In the genomic region with DNA sequence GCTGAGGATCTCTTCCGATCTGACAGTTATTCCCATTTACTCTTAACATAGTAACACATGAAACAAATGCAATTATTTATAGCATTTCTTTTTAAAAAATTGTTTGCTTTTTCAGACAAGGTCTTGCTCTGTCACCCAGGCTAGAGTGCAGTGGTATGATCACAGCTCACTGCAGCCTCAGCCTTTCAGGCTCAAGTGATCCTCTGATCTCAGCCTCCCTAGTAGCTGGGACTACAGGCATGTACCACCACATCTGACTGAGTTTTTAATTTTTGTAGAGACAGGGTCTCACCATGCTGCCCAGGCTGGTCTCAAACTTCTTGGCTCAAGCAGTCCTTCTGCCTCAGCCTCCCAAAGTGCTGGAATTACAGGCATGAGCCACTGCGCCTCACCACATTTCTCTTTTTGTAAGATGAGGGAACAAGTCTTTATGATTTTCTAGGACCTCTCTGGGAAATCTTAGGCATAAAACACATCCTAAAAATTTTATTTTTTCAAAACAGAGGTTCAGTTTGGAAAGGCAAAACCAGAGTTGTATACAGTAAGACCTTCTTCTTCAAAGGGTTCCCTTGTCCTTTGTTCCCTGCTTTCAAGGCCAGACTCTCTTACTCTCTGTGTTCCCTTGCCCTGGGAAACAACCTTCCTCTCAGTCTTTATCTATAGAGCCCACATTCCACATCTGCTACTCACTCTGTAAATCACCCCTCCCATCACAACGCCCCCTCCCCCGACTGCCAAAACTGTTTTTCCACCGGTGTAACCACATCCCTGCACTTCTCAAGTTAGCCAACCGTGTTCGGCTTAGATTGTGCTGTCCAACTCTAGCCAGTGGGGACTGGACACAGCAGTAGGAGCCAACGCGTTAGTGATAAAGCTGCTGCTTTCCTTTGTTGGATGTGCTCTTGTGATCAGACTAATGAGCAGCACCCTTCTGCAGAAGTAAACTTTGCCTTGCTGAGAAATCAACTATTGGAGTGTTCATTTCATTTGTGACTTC, we compare ENCODE assay signal across 1 cellular context.
TF ChIP-seq lines count a peak whose summit lies in the region.

No MANE protein-coding gene starts in this region.

TF ChIP-seq in HepG2, 621 proteins besides CTCF, POLR2A, EP300 and RAD21 (continued from another document):
- no peak for TF ChIP-seq REPIN1 (CRISPR knock-in tag; IDR thresholded peaks at IDR 0.05; ENCODE audit: borderline replicate concordance, low read depth)
- TF ChIP-seq, protein P1, sequence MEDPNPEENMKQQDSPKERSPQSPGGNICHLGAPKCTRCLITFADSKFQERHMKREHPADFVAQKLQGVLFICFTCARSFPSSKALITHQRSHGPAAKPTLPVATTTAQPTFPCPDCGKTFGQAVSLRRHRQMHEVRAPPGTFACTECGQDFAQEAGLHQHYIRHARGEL (CRISPR knock-in tag; IDR thresholded peaks at IDR 0.05) = no peak
- TF ChIP-seq, protein P2, sequence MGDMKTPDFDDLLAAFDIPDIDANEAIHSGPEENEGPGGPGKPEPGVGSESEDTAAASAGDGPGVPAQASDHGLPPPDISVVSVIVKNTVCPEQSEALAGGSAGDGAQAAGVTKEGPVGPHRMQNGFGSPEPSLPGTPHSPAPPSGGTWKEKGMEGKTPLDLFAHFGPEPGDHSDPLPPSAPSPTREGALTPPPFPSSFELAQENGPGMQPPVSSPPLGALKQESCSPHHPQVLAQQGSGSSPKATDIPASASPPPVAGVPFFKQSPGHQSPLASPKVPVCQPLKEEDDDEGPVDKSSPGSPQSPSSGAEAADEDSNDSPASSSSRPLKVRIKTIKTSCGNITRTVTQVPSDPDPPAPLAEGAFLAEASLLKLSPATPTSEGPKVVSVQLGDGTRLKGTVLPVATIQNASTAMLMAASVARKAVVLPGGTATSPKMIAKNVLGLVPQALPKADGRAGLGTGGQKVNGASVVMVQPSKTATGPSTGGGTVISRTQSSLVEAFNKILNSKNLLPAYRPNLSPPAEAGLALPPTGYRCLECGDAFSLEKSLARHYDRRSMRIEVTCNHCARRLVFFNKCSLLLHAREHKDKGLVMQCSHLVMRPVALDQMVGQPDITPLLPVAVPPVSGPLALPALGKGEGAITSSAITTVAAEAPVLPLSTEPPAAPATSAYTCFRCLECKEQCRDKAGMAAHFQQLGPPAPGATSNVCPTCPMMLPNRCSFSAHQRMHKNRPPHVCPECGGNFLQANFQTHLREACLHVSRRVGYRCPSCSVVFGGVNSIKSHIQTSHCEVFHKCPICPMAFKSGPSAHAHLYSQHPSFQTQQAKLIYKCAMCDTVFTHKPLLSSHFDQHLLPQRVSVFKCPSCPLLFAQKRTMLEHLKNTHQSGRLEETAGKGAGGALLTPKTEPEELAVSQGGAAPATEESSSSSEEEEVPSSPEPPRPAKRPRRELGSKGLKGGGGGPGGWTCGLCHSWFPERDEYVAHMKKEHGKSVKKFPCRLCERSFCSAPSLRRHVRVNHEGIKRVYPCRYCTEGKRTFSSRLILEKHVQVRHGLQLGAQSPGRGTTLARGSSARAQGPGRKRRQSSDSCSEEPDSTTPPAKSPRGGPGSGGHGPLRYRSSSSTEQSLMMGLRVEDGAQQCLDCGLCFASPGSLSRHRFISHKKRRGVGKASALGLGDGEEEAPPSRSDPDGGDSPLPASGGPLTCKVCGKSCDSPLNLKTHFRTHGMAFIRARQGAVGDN (CRISPR knock-in tag; IDR thresholded peaks at IDR 0.05) = no peak
- TF ChIP-seq, protein P3, sequence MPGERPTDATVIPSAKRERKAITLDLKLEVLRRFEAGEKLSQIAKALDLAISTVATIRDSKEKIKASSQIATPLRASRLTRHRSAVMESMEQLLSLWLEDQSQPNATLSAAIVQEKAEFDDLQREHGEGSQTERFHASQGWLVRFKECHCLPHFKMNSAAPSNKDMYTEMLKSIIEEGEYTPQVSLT (CRISPR knock-in tag; IDR thresholded peaks at IDR 0.05; ENCODE audit: borderline replicate concordance, low read depth) = no peak
- no peak for TF ChIP-seq NR2F6 (IDR thresholded peaks at IDR 0.05)
- no peak for TF ChIP-seq NR2F6 (CRISPR knock-in tag; IDR thresholded peaks at IDR 0.05)
- TF ChIP-seq ZNF557 (CRISPR knock-in tag; IDR thresholded peaks at IDR 0.05) = no peak
- no peak for TF ChIP-seq RFX5 (IDR thresholded peaks at IDR 0.05; ENCODE audit: low read depth, low read length)
- no peak for TF ChIP-seq ELF3 (CRISPR knock-in tag; IDR thresholded peaks at IDR 0.05)
- no peak for TF ChIP-seq ARNTL (CRISPR knock-in tag; IDR thresholded peaks at IDR 0.05)
- TF ChIP-seq ZNF577 (CRISPR knock-in tag; IDR thresholded peaks at IDR 0.05; ENCODE audit: borderline replicate concordance, low read depth) = no peak
- no peak for TF ChIP-seq ZNF772 (CRISPR knock-in tag; IDR thresholded peaks at IDR 0.05)
- TF ChIP-seq MXD4 (CRISPR knock-in tag; IDR thresholded peaks at IDR 0.05) = no peak
- TF ChIP-seq HOXA7 (CRISPR knock-in tag; IDR thresholded peaks at IDR 0.05) = no peak
- no peak for TF ChIP-seq PHF20 (CRISPR knock-in tag; IDR thresholded peaks at IDR 0.05)
- TF ChIP-seq, protein P4, sequence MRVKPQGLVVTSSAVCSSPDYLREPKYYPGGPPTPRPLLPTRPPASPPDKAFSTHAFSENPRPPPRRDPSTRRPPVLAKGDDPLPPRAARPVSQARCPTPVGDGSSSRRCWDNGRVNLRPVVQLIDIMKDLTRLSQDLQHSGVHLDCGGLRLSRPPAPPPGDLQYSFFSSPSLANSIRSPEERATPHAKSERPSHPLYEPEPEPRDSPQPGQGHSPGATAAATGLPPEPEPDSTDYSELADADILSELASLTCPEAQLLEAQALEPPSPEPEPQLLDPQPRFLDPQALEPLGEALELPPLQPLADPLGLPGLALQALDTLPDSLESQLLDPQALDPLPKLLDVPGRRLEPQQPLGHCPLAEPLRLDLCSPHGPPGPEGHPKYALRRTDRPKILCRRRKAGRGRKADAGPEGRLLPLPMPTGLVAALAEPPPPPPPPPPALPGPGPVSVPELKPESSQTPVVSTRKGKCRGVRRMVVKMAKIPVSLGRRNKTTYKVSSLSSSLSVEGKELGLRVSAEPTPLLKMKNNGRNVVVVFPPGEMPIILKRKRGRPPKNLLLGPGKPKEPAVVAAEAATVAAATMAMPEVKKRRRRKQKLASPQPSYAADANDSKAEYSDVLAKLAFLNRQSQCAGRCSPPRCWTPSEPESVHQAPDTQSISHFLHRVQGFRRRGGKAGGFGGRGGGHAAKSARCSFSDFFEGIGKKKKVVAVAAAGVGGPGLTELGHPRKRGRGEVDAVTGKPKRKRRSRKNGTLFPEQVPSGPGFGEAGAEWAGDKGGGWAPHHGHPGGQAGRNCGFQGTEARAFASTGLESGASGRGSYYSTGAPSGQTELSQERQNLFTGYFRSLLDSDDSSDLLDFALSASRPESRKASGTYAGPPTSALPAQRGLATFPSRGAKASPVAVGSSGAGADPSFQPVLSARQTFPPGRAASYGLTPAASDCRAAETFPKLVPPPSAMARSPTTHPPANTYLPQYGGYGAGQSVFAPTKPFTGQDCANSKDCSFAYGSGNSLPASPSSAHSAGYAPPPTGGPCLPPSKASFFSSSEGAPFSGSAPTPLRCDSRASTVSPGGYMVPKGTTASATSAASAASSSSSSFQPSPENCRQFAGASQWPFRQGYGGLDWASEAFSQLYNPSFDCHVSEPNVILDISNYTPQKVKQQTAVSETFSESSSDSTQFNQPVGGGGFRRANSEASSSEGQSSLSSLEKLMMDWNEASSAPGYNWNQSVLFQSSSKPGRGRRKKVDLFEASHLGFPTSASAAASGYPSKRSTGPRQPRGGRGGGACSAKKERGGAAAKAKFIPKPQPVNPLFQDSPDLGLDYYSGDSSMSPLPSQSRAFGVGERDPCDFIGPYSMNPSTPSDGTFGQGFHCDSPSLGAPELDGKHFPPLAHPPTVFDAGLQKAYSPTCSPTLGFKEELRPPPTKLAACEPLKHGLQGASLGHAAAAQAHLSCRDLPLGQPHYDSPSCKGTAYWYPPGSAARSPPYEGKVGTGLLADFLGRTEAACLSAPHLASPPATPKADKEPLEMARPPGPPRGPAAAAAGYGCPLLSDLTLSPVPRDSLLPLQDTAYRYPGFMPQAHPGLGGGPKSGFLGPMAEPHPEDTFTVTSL (CRISPR knock-in tag; IDR thresholded peaks at IDR 0.05; ENCODE audit: borderline replicate concordance) = peak; percentile 78; the same call in 1 of the 2 replicates
- TF ChIP-seq, protein P5, sequence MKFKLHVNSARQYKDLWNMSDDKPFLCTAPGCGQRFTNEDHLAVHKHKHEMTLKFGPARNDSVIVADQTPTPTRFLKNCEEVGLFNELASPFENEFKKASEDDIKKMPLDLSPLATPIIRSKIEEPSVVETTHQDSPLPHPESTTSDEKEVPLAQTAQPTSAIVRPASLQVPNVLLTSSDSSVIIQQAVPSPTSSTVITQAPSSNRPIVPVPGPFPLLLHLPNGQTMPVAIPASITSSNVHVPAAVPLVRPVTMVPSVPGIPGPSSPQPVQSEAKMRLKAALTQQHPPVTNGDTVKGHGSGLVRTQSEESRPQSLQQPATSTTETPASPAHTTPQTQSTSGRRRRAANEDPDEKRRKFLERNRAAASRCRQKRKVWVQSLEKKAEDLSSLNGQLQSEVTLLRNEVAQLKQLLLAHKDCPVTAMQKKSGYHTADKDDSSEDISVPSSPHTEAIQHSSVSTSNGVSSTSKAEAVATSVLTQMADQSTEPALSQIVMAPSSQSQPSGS (CRISPR knock-in tag; IDR thresholded peaks at IDR 0.05) = no peak
- TF ChIP-seq MLLT10 (CRISPR knock-in tag; IDR thresholded peaks at IDR 0.05) = no peak
- TF ChIP-seq GTF2F1 (IDR thresholded peaks at IDR 0.05; ENCODE audit: low read length) = no peak
- TF ChIP-seq KLF9 (CRISPR knock-in tag; IDR thresholded peaks at IDR 0.05; ENCODE audit: low read depth) = no peak
- no peak for TF ChIP-seq ZNF530 (CRISPR knock-in tag; IDR thresholded peaks at IDR 0.05; ENCODE audit: low read depth)
- TF ChIP-seq, protein P6, sequence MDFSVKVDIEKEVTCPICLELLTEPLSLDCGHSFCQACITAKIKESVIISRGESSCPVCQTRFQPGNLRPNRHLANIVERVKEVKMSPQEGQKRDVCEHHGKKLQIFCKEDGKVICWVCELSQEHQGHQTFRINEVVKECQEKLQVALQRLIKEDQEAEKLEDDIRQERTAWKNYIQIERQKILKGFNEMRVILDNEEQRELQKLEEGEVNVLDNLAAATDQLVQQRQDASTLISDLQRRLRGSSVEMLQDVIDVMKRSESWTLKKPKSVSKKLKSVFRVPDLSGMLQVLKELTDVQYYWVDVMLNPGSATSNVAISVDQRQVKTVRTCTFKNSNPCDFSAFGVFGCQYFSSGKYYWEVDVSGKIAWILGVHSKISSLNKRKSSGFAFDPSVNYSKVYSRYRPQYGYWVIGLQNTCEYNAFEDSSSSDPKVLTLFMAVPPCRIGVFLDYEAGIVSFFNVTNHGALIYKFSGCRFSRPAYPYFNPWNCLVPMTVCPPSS (IDR thresholded peaks at IDR 0.05) = no peak
- TF ChIP-seq KMT2B (CRISPR knock-in tag; IDR thresholded peaks at IDR 0.05) = no peak
- no peak for TF ChIP-seq ZNF883 (CRISPR knock-in tag; IDR thresholded peaks at IDR 0.05; ENCODE audit: not compliant biosample characterization)
- TF ChIP-seq, protein P7, sequence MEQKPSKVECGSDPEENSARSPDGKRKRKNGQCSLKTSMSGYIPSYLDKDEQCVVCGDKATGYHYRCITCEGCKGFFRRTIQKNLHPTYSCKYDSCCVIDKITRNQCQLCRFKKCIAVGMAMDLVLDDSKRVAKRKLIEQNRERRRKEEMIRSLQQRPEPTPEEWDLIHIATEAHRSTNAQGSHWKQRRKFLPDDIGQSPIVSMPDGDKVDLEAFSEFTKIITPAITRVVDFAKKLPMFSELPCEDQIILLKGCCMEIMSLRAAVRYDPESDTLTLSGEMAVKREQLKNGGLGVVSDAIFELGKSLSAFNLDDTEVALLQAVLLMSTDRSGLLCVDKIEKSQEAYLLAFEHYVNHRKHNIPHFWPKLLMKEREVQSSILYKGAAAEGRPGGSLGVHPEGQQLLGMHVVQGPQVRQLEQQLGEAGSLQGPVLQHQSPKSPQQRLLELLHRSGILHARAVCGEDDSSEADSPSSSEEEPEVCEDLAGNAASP (CRISPR knock-in tag; IDR thresholded peaks at IDR 0.05; ENCODE audit: borderline replicate concordance) = peak; percentile 50; the same call in 1 of the 2 replicates
- TF ChIP-seq, protein P8, sequence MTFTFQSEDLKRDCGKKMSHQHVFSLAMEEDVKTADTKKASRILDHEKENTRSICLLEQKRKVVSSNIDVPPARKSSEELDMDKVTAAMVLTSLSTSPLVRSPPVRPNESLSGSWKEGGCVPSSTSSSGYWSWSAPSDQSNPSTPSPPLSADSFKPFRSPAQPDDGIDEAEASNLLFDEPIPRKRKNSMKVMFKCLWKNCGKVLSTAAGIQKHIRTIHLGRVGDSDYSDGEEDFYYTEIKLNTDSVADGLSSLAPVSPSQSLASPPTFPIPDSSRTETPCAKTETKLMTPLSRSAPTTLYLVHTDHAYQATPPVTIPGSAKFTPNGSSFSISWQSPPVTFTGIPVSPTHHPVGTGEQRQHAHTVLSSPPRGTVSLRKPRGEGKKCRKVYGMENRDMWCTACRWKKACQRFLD (CRISPR knock-in tag; IDR thresholded peaks at IDR 0.05; ENCODE audit: borderline replicate concordance) = no peak
- TF ChIP-seq ZNF724P (CRISPR knock-in tag; IDR thresholded peaks at IDR 0.05; ENCODE audit: borderline replicate concordance) = no peak
- no peak for TF ChIP-seq ZFP36L2 (CRISPR knock-in tag; IDR thresholded peaks at IDR 0.05)
- no peak for TF ChIP-seq POLR2G (IDR thresholded peaks at IDR 0.05; ENCODE audit: low read depth, low read length)
- 0 out of 2 replicates have a peak, but pooled peaks have one; percentile 36 for TF ChIP-seq ZBTB20 (CRISPR knock-in tag; IDR thresholded peaks at IDR 0.05; ENCODE audit: borderline replicate concordance, low read depth)
- TF ChIP-seq, protein P9, sequence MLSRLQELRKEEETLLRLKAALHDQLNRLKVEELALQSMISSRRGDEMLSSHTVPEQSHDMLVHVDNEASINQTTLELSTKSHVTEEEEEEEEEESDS (CRISPR knock-in tag; IDR thresholded peaks at IDR 0.05; ENCODE audit: borderline replicate concordance) = no peak
- no peak for TF ChIP-seq SNAPC2 (CRISPR knock-in tag; IDR thresholded peaks at IDR 0.05)
TF ChIP-seq in HepG2: peak in this region for 81.
